Comparison of ENCODE assay signal across 36 cellular contexts in genomic region chr7:134234216-134234615, GRCh38.
"Had no signal": no experiment of that assay in that cellular context is flagged by ENCODE, and none has a peak within 500 bp of the region (broad histone marks: within the 10 kb centered on the region; RNA-seq: fewer than 3 reads in every experiment).

No MANE protein-coding gene starts in this region.

- H3K4me3 ChIP-seq: MG63 had no signal

- H3K36me3 ChIP-seq: MG63 had no signal

- H3K9me3 ChIP-seq: MG63 had no signal

- DNase-seq: Kasumi-1, MG63, MM.1S, MV-4-11, NCI-H1048, NCI-H1092, NCI-H1092 treated with DMSO at 0.1 percent for 48 hours, NCI-H1105, NCI-H1105 treated with DMSO at 0.1 percent for 48 hours, NCI-H1417, NCI-H1417 treated with DMSO at 0.1 percent for 48 hours, NCI-H1436, NCI-H1436 treated with DMSO at 0.1 percent for 48 hours, NCI-H146, NCI-H1694, NCI-H1694 treated with DMSO at 0.1 percent for 48 hours, NCI-H187, NCI-H187 treated with DMSO at 0.1 percent for 48 hours, NCI-H1930, NCI-H2029, NCI-H2029 treated with DMSO at 0.1 percent for 48 hours, NCI-H2081, NCI-H2081 treated with DMSO at 0.1 percent for 48 hours, NCI-H2107, NCI-H2171, NCI-H2171 treated with DMSO at 0.1 percent for 48 hours, NCI-H2227 treated with DMSO at 0.1 percent for 48 hours, NCI-H226, NCI-H345, NCI-H446, NCI-H446 treated with DMSO at 0.1 percent for 48 hours, NCI-H510A, NCI-H510A treated with DMSO at 0.1 percent for 48 hours, NCI-H524, NCI-H524 treated with DMSO at 0.1 percent for 48 hours, NCI-H526 had no signal

- H3K27me3 ChIP-seq: MG63 had no signal
